In the genomic region with DNA sequence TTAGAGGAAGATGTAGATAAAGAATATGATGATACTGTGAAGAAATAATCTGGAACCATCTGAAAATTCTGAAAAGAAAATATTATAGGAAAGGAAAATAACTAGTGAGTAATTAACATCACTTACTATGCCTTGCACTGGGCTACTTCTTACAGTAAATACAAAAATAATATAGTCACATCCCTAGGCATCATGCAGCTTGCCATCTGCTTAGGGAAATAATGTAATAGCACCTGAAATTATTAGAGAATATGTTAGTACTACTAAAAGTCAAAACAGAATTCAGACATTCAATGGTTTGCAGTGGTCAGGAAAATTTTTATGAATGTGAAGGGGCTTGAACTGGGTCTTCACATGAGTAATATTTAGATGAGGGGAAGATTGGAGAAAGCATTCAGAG, we compare ENCODE assay signal across 22 cellular contexts.
DNase-seq lines count a peak whose midpoint lies in the region; ATAC-seq and TF ChIP-seq lines count a peak whose summit lies in the region.
"Had no signal": no experiment of that assay in that cellular context is flagged by ENCODE, and none has a peak within 500 bp of the region (broad histone marks: within the 10 kb centered on the region; RNA-seq: fewer than 3 reads in every experiment).

No MANE protein-coding gene starts in this region.

- no peak for ATAC-seq in gastrocnemius medialis

- H3K9ac ChIP-seq in neural cell (ENCODE audit: low read length), result peak overlapping the region; percentile 48
- H3K9ac ChIP-seq: BLaER1 had no signal

- no peaks in the 10 kb centered on the region for H3K9me3 ChIP-seq in neural cell (ENCODE audit: low read length)
- H3K9me3 ChIP-seq in gastrocnemius medialis, result no peaks in the 10 kb centered on the region
- H3K9me3 ChIP-seq: BE2C, BLaER1 had no signal

- H3K36me3 ChIP-seq in neural cell (ENCODE audit: insufficient read depth, low read length) (no peaks in the 10 kb centered on the region), gastrocnemius medialis (no peaks in the 10 kb centered on the region)
- H3K36me3 ChIP-seq: BE2C, BLaER1 had no signal

- H3K36me3 Mint-ChIP-seq in activated T-helper 1 cell treated with anti-CD3 and anti-CD28 coated beads, Interleukin-12 subunit alpha, Interleukin-12 subunit beta, Interleukin-2, Interleukin-4 antibody, amounts not matched to agents 30 ng/mL and 10 ng/mL and 1 ng/mL, durations not matched to agents 14 hours and 24 hours and 36 hours (ENCODE audit: low read depth), result no peaks in the 10 kb centered on the region
- H3K36me3 Mint-ChIP-seq: CD14-positive monocyte; CD4-positive, alpha-beta memory T cell; CD4-positive, CD25-positive, alpha-beta regulatory T cell; CD8-positive, alpha-beta memory T cell had no signal

- no peak overlapping the region for H3K4me3 Mint-ChIP-seq in activated T-helper 1 cell treated with anti-CD3 and anti-CD28 coated beads, Interleukin-12 subunit alpha, Interleukin-12 subunit beta, Interleukin-2, Interleukin-4 antibody, amounts not matched to agents 30 ng/mL and 10 ng/mL and 1 ng/mL, durations not matched to agents 14 hours and 24 hours and 36 hours
- H3K4me3 Mint-ChIP-seq: CD14-positive monocyte; CD4-positive, alpha-beta memory T cell; CD4-positive, CD25-positive, alpha-beta regulatory T cell; CD8-positive, alpha-beta memory T cell had no signal

- no peak for TF ChIP-seq CTCF in neural cell (IDR thresholded peaks at IDR 0.05; ENCODE audit: poor library complexity, severe bottlenecking)
- no peak for TF ChIP-seq CTCF in gastrocnemius medialis (IDR thresholded peaks at IDR 0.05 in 4 of 5, conservative IDR thresholded peaks at IDR 0.05 in 1 of 5)

- H3K27me3 ChIP-seq in neural cell (ENCODE audit: insufficient read depth, low read depth, low read length), result no peaks in the 10 kb centered on the region
- H3K27me3 ChIP-seq in gastrocnemius medialis, result no peaks in the 10 kb centered on the region
- H3K27me3 ChIP-seq: BE2C, BLaER1 had no signal

- H3K27ac ChIP-seq in neural cell (ENCODE audit: low read length) (peak overlapping the region; percentile 82), gastrocnemius medialis (no peak overlapping the region)
- H3K27ac ChIP-seq: BLaER1 had no signal

- H2AFZ ChIP-seq in neural cell (ENCODE audit: low read depth, low read length), result no peak overlapping the region

- H3K27ac Mint-ChIP-seq in activated T-helper 1 cell treated with anti-CD3 and anti-CD28 coated beads, Interleukin-12 subunit alpha, Interleukin-12 subunit beta, Interleukin-2, Interleukin-4 antibody, amounts not matched to agents 30 ng/mL and 10 ng/mL and 1 ng/mL, durations not matched to agents 14 hours and 24 hours and 36 hours, result no peak overlapping the region
- H3K27ac Mint-ChIP-seq: CD14-positive monocyte; CD4-positive, alpha-beta memory T cell; CD4-positive, CD25-positive, alpha-beta regulatory T cell; CD8-positive, alpha-beta memory T cell had no signal

- peaks cover 2% of the 10 kb centered on the region for H3K27me3 Mint-ChIP-seq in activated T-helper 1 cell treated with anti-CD3 and anti-CD28 coated beads, Interleukin-12 subunit alpha, Interleukin-12 subunit beta, Interleukin-2, Interleukin-4 antibody, amounts not matched to agents 30 ng/mL and 10 ng/mL and 1 ng/mL, durations not matched to agents 14 hours and 24 hours and 36 hours (ENCODE audit: insufficient read depth)
- H3K27me3 Mint-ChIP-seq: CD4-positive, alpha-beta memory T cell had no signal

- H3K79me2 ChIP-seq in neural cell (replicated peaks; ENCODE audit: insufficient read depth, low read length), result no peaks in the 10 kb centered on the region

- intact Hi-C loops in gastrocnemius medialis (cut with DNase I; ENCODE audit: low total_unique reads), result no loop called here
- intact Hi-C loops in activated T-helper 1 cell treated with anti-CD3 and anti-CD28 coated beads, Interleukin-12 subunit alpha, Interleukin-12 subunit beta, Interleukin-2, Interleukin-4 antibody, amounts not matched to agents 30 ng/mL and 10 ng/mL and 1 ng/mL, durations not matched to agents 14 hours and 24 hours and 36 hours (cut with micrococcal nuclease), result no loop called here

- peak overlapping the region; percentile 29 for H3K4me2 ChIP-seq in neural cell (ENCODE audit: low read length)
- H3K4me2 ChIP-seq: BLaER1 had no signal

- no peaks in the 10 kb centered on the region for H4K20me1 ChIP-seq in neural cell (ENCODE audit: insufficient read depth)
- H4K20me1 ChIP-seq: BLaER1 had no signal

- TF ChIP-seq RAD21 in neural cell (conservative IDR thresholded peaks at IDR 0.05), result no peak

- H3F3A ChIP-seq in neural cell (ENCODE audit: insufficient read depth, low read length, poor library complexity, severe bottlenecking), result peaks cover 25% of the 10 kb centered on the region

- H3K9me2 ChIP-seq in neural cell (ENCODE audit: insufficient read depth, low read length), result no peaks in the 10 kb centered on the region

- in situ Hi-C loops in G401 (cut with HindIII; ENCODE audit: low sequenced_read_pairs), result no loop called here
- in situ Hi-C loops in gastrocnemius medialis (cut with MboI; ENCODE audit: low sequenced_read_pairs in 4 of 4), result no loop called here

- no peak for TF ChIP-seq EP300 in neural cell (conservative IDR thresholded peaks at IDR 0.05; ENCODE audit: poor library complexity, severe bottlenecking)

- peak; percentile 73 for DNase-seq in G401 (ENCODE audit: low spot score)
- DNase-seq in cerebellar cortex (ENCODE audit: low spot score), result peak; percentile 67
- no peak for DNase-seq in activated CD4-positive, alpha-beta T cell treated with anti-CD3 and anti-CD28 coated beads for 48 hours
- DNase-seq in gastrocnemius medialis, result no peak
- no peak for DNase-seq in activated T-helper 1 cell treated with anti-CD3 and anti-CD28 coated beads, Interleukin-12 subunit alpha, Interleukin-12 subunit beta, Interleukin-2, Interleukin-4 antibody, amounts not matched to agents 30 ng/mL and 10 ng/mL and 1 ng/mL, durations not matched to agents 14 hours and 24 hours and 36 hours (ENCODE audit: low spot score)
- DNase-seq: 8988T; ACHN; BE2C; CD4-positive, alpha-beta memory T cell; CD4-positive, CD25-positive, alpha-beta regulatory T cell; CD8-positive, alpha-beta memory T cell; COR-L47; DMS 273 treated with DMSO at 0.1 percent for 48 hours; DMS153; DMS53; DMS79; DND-41; EL; GF-D8 had no signal

- H3K9me3 Mint-ChIP-seq in activated T-helper 1 cell treated with anti-CD3 and anti-CD28 coated beads, Interleukin-12 subunit alpha, Interleukin-12 subunit beta, Interleukin-2, Interleukin-4 antibody, amounts not matched to agents 30 ng/mL and 10 ng/mL and 1 ng/mL, durations not matched to agents 14 hours and 24 hours and 36 hours, result no peaks in the 10 kb centered on the region
- H3K9me3 Mint-ChIP-seq: CD4-positive, alpha-beta memory T cell; CD8-positive, alpha-beta memory T cell had no signal

- H3K4me3 ChIP-seq in neural cell (ENCODE audit: low read length), result peak overlapping the region; percentile 53
- H3K4me3 ChIP-seq in gastrocnemius medialis, result no peak overlapping the region
- H3K4me3 ChIP-seq: BLaER1 had no signal

- no peaks in the 10 kb centered on the region for H3K4me1 ChIP-seq in gastrocnemius medialis
- H3K4me1 ChIP-seq: BE2C, BLaER1 had no signal

- H3K4me1 Mint-ChIP-seq in activated T-helper 1 cell treated with anti-CD3 and anti-CD28 coated beads, Interleukin-12 subunit alpha, Interleukin-12 subunit beta, Interleukin-2, Interleukin-4 antibody, amounts not matched to agents 30 ng/mL and 10 ng/mL and 1 ng/mL, durations not matched to agents 14 hours and 24 hours and 36 hours (ENCODE audit: low read depth), result no peaks in the 10 kb centered on the region
- H3K4me1 Mint-ChIP-seq: CD14-positive monocyte; CD4-positive, alpha-beta memory T cell; CD4-positive, CD25-positive, alpha-beta regulatory T cell; CD8-positive, alpha-beta memory T cell had no signal

- TF ChIP-seq POLR2A in gastrocnemius medialis (IDR thresholded peaks at IDR 0.05), result no peak

TF ChIP-seq in neural cell, 6 proteins besides CTCF, POLR2A, EP300 and RAD21:
- TF ChIP-seq SMC3 (conservative IDR thresholded peaks at IDR 0.05; ENCODE audit: poor library complexity), result no peak
- TF ChIP-seq EZH2 (IDR thresholded peaks at IDR 0.05; ENCODE audit: borderline replicate concordance, insufficient read depth, low read length, poor library complexity, severe bottlenecking), result no peak
- TF ChIP-seq MXI1 (conservative IDR thresholded peaks at IDR 0.05; ENCODE audit: poor library complexity, severe bottlenecking), result no peak
- no peak for TF ChIP-seq POLR2AphosphoS5 (IDR thresholded peaks at IDR 0.05)
- TF ChIP-seq, protein P1, sequence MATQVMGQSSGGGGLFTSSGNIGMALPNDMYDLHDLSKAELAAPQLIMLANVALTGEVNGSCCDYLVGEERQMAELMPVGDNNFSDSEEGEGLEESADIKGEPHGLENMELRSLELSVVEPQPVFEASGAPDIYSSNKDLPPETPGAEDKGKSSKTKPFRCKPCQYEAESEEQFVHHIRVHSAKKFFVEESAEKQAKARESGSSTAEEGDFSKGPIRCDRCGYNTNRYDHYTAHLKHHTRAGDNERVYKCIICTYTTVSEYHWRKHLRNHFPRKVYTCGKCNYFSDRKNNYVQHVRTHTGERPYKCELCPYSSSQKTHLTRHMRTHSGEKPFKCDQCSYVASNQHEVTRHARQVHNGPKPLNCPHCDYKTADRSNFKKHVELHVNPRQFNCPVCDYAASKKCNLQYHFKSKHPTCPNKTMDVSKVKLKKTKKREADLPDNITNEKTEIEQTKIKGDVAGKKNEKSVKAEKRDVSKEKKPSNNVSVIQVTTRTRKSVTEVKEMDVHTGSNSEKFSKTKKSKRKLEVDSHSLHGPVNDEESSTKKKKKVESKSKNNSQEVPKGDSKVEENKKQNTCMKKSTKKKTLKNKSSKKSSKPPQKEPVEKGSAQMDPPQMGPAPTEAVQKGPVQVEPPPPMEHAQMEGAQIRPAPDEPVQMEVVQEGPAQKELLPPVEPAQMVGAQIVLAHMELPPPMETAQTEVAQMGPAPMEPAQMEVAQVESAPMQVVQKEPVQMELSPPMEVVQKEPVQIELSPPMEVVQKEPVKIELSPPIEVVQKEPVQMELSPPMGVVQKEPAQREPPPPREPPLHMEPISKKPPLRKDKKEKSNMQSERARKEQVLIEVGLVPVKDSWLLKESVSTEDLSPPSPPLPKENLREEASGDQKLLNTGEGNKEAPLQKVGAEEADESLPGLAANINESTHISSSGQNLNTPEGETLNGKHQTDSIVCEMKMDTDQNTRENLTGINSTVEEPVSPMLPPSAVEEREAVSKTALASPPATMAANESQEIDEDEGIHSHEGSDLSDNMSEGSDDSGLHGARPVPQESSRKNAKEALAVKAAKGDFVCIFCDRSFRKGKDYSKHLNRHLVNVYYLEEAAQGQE (IDR thresholded peaks at IDR 0.05; ENCODE audit: borderline replicate concordance), result no peak
- no peak for TF ChIP-seq TAF1 (IDR thresholded peaks at IDR 0.05; ENCODE audit: low read depth)

Comparison
In these comparisons a context has a peak if more than half of its experiments do, and no peak if none do; other contexts are left out.
1. DNase-seq: peak in G401 (single experiment) and cerebellar cortex (single experiment); none in activated CD4-positive, alpha-beta T cell treated with anti-CD3 and anti-CD28 coated beads for 48 hours (single experiment), gastrocnemius medialis (0 of 2) and activated T-helper 1 cell treated with anti-CD3 and anti-CD28 coated beads, Interleukin-12 subunit alpha, Interleukin-12 subunit beta, Interleukin-2, Interleukin-4 antibody, amounts not matched to agents 30 ng/mL and 10 ng/mL and 1 ng/mL, durations not matched to agents 14 hours and 24 hours and 36 hours (single experiment).